In genomic region chr20:3307078-3307477, GRCh38 we compare ENCODE assay signal across 33 cellular contexts.
A peak's percentile ranks its signal among the peaks of the same experiment; 100 is the strongest.
DNase-seq lines count a peak whose midpoint lies in the region; ATAC-seq, FAIRE-seq and TF ChIP-seq lines count a peak whose summit lies in the region.
"Had no signal": no experiment of that assay in that cellular context is flagged by ENCODE, and none has a peak within 500 bp of the region (broad histone marks: within the 10 kb centered on the region; RNA-seq: fewer than 3 reads in every experiment).

No MANE protein-coding gene starts in this region.

- no peaks in the 10 kb centered on the region for H3K27me3 Mint-ChIP-seq in dendritic cell treated with granulocyte-macrophage colony-stimulating factor and Interleukin-4, amounts not matched to agents 40 ng/mL and 50 ng/mL, for 4 days
- no peaks in the 10 kb centered on the region for H3K27me3 Mint-ChIP-seq in CD8-positive, alpha-beta T cell (ENCODE audit: low read depth)
- H3K27me3 Mint-ChIP-seq: activated naive CD8-positive, alpha-beta T cell treated with anti-CD3 and anti-CD28 coated beads, Interleukin-2, amount 50 U/mL, for 24 hours; brain; naive thymus-derived CD4-positive, alpha-beta T cell; stimulated activated naive B cell treated with anti-CD40 and anti-IgM and Interleukin-4, amounts not matched to agents 10 μg/mL and 1 μg/mL and 100 μg/mL, for 72 hours had no signal

- peaks cover 11% of the 10 kb centered on the region for H3K4me1 ChIP-seq in A549
- no peaks in the 10 kb centered on the region for H3K4me1 ChIP-seq in CD8-positive, alpha-beta T cell (ENCODE audit: insufficient read depth, low read length)
- H3K4me1 ChIP-seq: Caco-2, colonic mucosa, spleen, testis, vagina had no signal

- FAIRE-seq in A549 (lab: Jason Lieb, UNC), result no peak
- FAIRE-seq: keratinocyte had no signal

- TF ChIP-seq RAD21 in A549 (conservative IDR thresholded peaks at IDR 0.05 in 1 of 2, IDR thresholded peaks at IDR 0.05 in 1 of 2), result no peak

- no peaks in the 10 kb centered on the region for H3K36me3 ChIP-seq in CD8-positive, alpha-beta T cell (ENCODE audit: insufficient read depth, low read length)
- H3K36me3 ChIP-seq: colonic mucosa had no signal

- ATAC-seq in A549, result no peak
- no peak for ATAC-seq in HG03025 (IDR thresholded peaks at IDR 0.05; ENCODE audit: low FRiP score, unreplicated experiment)
- ATAC-seq in CD8-positive, alpha-beta T cell, result no peak
- ATAC-seq: activated CD8-positive, alpha-beta T cell treated with anti-CD3 and anti-CD28 coated beads, Interleukin-2, amount 10 ng/mL, durations not matched to agents 7 days and 5 days; activated naive CD8-positive, alpha-beta T cell treated with anti-CD3 and anti-CD28 coated beads, Interleukin-2, amount 50 U/mL, for 24 hours; naive thymus-derived CD4-positive, alpha-beta T cell; stimulated activated naive B cell treated with anti-CD40 and anti-IgM and Interleukin-4, amounts not matched to agents 10 μg/mL and 1 μg/mL and 100 μg/mL, for 72 hours had no signal

- H3K4me2 ChIP-seq in A549, result no peak overlapping the region
- H3K4me2 ChIP-seq: BLaER1 had no signal

- no peaks in the 10 kb centered on the region for H3K9me3 Mint-ChIP-seq in dendritic cell treated with granulocyte-macrophage colony-stimulating factor and Interleukin-4, amounts not matched to agents 40 ng/mL and 50 ng/mL, for 4 days
- H3K9me3 Mint-ChIP-seq in CD8-positive, alpha-beta T cell, result no peaks in the 10 kb centered on the region
- H3K9me3 Mint-ChIP-seq: activated naive CD8-positive, alpha-beta T cell treated with anti-CD3 and anti-CD28 coated beads, Interleukin-2, amount 50 U/mL, for 24 hours; brain; endodermal cell; naive thymus-derived CD4-positive, alpha-beta T cell; stimulated activated naive B cell treated with anti-CD40 and anti-IgM and Interleukin-4, amounts not matched to agents 10 μg/mL and 1 μg/mL and 100 μg/mL, for 72 hours had no signal

- CTCF ChIA-PET in A549 (lab: Yijun Ruan, JAX), result interaction anchor here (1.1 to 10.8 kb wide), 4 partner anchors 8 to 231 kb away, joined by 4 to 82 read pairs (median 8); no protein-coding TSS in a partner anchor
- CTCF ChIA-PET in CD8-positive, alpha-beta T cell (lab: Charles Lee), result interaction anchor here (1.4 kb wide), 1 partner anchor 9 kb away, joined by 6 read pairs; no protein-coding TSS in a partner anchor

- DNase-seq in A549 (ENCODE audit: low read depth in 1 of 2, low spot score in 1 of 2), result no peak
- DNase-seq in NCI-H2029 (lab: John Stamatoyannopoulos, UW), result peak; percentile 51
- peak; percentile 64 for DNase-seq in myocyte (ENCODE audit: low read depth)
- no peak for DNase-seq in NCI-H1092 treated with DMSO at 0.1 percent for 48 hours (lab: John Stamatoyannopoulos, UW)
- DNase-seq in CD8-positive, alpha-beta T cell, result no peak
- no peak for DNase-seq in NCI-H2081 (lab: John Stamatoyannopoulos, UW)
- DNase-seq: ACHN; activated CD8-positive, alpha-beta T cell treated with anti-CD3 and anti-CD28 coated beads, Interleukin-2, amount 10 ng/mL, durations not matched to agents 7 days and 5 days; activated gamma-delta T cell; activated naive CD8-positive, alpha-beta T cell treated with anti-CD3 and anti-CD28 coated beads, Interleukin-2, amount 50 U/mL, for 24 hours; activated T-cell treated with anti-CD3 and anti-CD28 coated beads for 4 hours; Caco-2; colonic mucosa; DND-41; endodermal cell; esophagus squamous epithelium; mesendoderm; naive thymus-derived CD4-positive, alpha-beta T cell; NCI-H187 treated with DMSO at 0.1 percent for 48 hours; NCI-H345; nucleus accumbens; SHP77; spleen; stimulated activated CD4-positive, alpha-beta T cell treated with anti-CD3 and anti-CD28 coated beads, Interleukin-2, amount 100 ng/mL, for 48 hours; stimulated activated naive B cell treated with anti-CD40 and anti-IgM and Interleukin-4, amounts not matched to agents 10 μg/mL and 1 μg/mL and 100 μg/mL, for 72 hours; T-helper 1 cell; testis had no signal

- no peaks in the 10 kb centered on the region for H3K9me3 ChIP-seq in A549
- no peaks in the 10 kb centered on the region for H3K9me3 ChIP-seq in CD8-positive, alpha-beta T cell (ENCODE audit: low read length)
- H3K9me3 ChIP-seq: BLaER1, Caco-2, colonic mucosa, esophagus squamous epithelium, spleen, testis, vagina had no signal

- TF ChIP-seq CTCF in A549 (IDR thresholded peaks at IDR 0.05), result no peak
- no peak for TF ChIP-seq CTCF in CD8-positive, alpha-beta T cell (IDR thresholded peaks at IDR 0.05)

- 88% methylated on average over 2 of the region's 2 CpGs for WGBS in A549 (ENCODE audit: missing lambda C conversion rate)

- POLR2A ChIA-PET in A549 (lab: Yijun Ruan, JAX), result no interaction called here
- POLR2A ChIA-PET in CD8-positive, alpha-beta T cell (lab: Charles Lee), result no interaction called here

- H3K4me3 Mint-ChIP-seq in dendritic cell treated with granulocyte-macrophage colony-stimulating factor and Interleukin-4, amounts not matched to agents 40 ng/mL and 50 ng/mL, for 4 days, result no peak overlapping the region
- H3K4me3 Mint-ChIP-seq in CD8-positive, alpha-beta T cell, result no peak overlapping the region
- H3K4me3 Mint-ChIP-seq: activated CD8-positive, alpha-beta T cell treated with anti-CD3 and anti-CD28 coated beads, Interleukin-2, amount 10 ng/mL, durations not matched to agents 7 days and 5 days; activated naive CD8-positive, alpha-beta T cell treated with anti-CD3 and anti-CD28 coated beads, Interleukin-2, amount 50 U/mL, for 24 hours; brain; endodermal cell; naive thymus-derived CD4-positive, alpha-beta T cell; stimulated activated naive B cell treated with anti-CD40 and anti-IgM and Interleukin-4, amounts not matched to agents 10 μg/mL and 1 μg/mL and 100 μg/mL, for 72 hours had no signal

- TF ChIP-seq POLR2A in A549 (IDR thresholded peaks at IDR 0.05; ENCODE audit: low read length), result no peak

- H3K27ac Mint-ChIP-seq in dendritic cell treated with granulocyte-macrophage colony-stimulating factor and Interleukin-4, amounts not matched to agents 40 ng/mL and 50 ng/mL, for 4 days, result peak overlapping the region; percentile 4
- no peak overlapping the region for H3K27ac Mint-ChIP-seq in CD8-positive, alpha-beta T cell
- H3K27ac Mint-ChIP-seq: activated naive CD8-positive, alpha-beta T cell treated with anti-CD3 and anti-CD28 coated beads, Interleukin-2, amount 50 U/mL, for 24 hours; endodermal cell; stimulated activated naive B cell treated with anti-CD40 and anti-IgM and Interleukin-4, amounts not matched to agents 10 μg/mL and 1 μg/mL and 100 μg/mL, for 72 hours had no signal

- H3K4me3 ChIP-seq in A549, result no peak overlapping the region
- no peak overlapping the region for H3K4me3 ChIP-seq in CD8-positive, alpha-beta T cell (ENCODE audit: low read depth, low read length)
- H3K4me3 ChIP-seq: BLaER1, colonic mucosa, esophagus squamous epithelium, spleen, testis, vagina had no signal

- H3K4me1 Mint-ChIP-seq in dendritic cell treated with granulocyte-macrophage colony-stimulating factor and Interleukin-4, amounts not matched to agents 40 ng/mL and 50 ng/mL, for 4 days (ENCODE audit: low read depth), result peaks cover 15% of the 10 kb centered on the region
- peaks cover 2% of the 10 kb centered on the region for H3K4me1 Mint-ChIP-seq in CD8-positive, alpha-beta T cell (ENCODE audit: low read depth)
- H3K4me1 Mint-ChIP-seq: activated naive CD8-positive, alpha-beta T cell treated with anti-CD3 and anti-CD28 coated beads, Interleukin-2, amount 50 U/mL, for 24 hours; brain; endodermal cell; stimulated activated naive B cell treated with anti-CD40 and anti-IgM and Interleukin-4, amounts not matched to agents 10 μg/mL and 1 μg/mL and 100 μg/mL, for 72 hours had no signal

- H3K36me3 Mint-ChIP-seq in dendritic cell treated with granulocyte-macrophage colony-stimulating factor and Interleukin-4, amounts not matched to agents 40 ng/mL and 50 ng/mL, for 4 days (ENCODE audit: low read depth), result peaks cover 98% of the 10 kb centered on the region
- peaks cover 51% of the 10 kb centered on the region for H3K36me3 Mint-ChIP-seq in CD8-positive, alpha-beta T cell

- TF ChIP-seq EP300 in A549 (IDR thresholded peaks at IDR 0.05), result no peak

- intact Hi-C loops in dendritic cell treated with granulocyte-macrophage colony-stimulating factor and Interleukin-4, amounts not matched to agents 40 ng/mL and 50 ng/mL, for 4 days (cut with micrococcal nuclease), result no loop called here
- intact Hi-C loops in CD8-positive, alpha-beta T cell (cut with DNase I, micrococcal nuclease), result no loop called here

- no peaks in the 10 kb centered on the region for H3K27me3 ChIP-seq in CD8-positive, alpha-beta T cell (ENCODE audit: insufficient read depth, low read length)
- H3K27me3 ChIP-seq: BLaER1, colonic mucosa, esophagus squamous epithelium, spleen, testis, vagina had no signal

- peak overlapping the region; percentile 28 to 48; a peak in 2 of 6 replicates for H3K27ac ChIP-seq in A549
- no peak overlapping the region for H3K27ac ChIP-seq in CD8-positive, alpha-beta T cell (ENCODE audit: low read depth, low read length)
- H3K27ac ChIP-seq: BLaER1, colonic mucosa, spleen, testis, vagina had no signal

TF ChIP-seq in A549, 52 proteins besides CTCF, POLR2A, EP300 and RAD21:
- TF ChIP-seq HEYL (CRISPR knock-in tag; IDR thresholded peaks at IDR 0.05) (no peak), ELK1 (IDR thresholded peaks at IDR 0.05; ENCODE audit: low read depth, low read length) (no peak), BHLHE40 (IDR thresholded peaks at IDR 0.05; ENCODE audit: low read depth, low read length) (no peak)

Comparison
In these comparisons a context has a peak if more than half of its experiments do, and no peak if none do; other contexts are left out.
1. DNase-seq: peak in NCI-H2029 (single experiment) and myocyte (single experiment); none in A549 (0 of 2), NCI-H1092 treated with DMSO at 0.1 percent for 48 hours (single experiment), CD8-positive, alpha-beta T cell (0 of 7) and NCI-H2081 (0 of 2).